ENCODE assay signal across 8 cellular contexts in genomic region chr16:57815987-57816745, GRCh38. TPM values are rescaled to one million over a fixed set of nuclear protein-coding genes. Genes with fewer than 3 reads are reported as not detected.
DNase-seq lines count a peak whose midpoint lies in the region; ATAC-seq, FAIRE-seq and TF ChIP-seq lines count a peak whose summit lies in the region.

No MANE protein-coding gene starts in this region.

- peak overlapping the region; percentile 91 for H3K27ac ChIP-seq in parathyroid adenoma

- H3K4me3 ChIP-seq in parathyroid adenoma (ENCODE audit: low read depth, low read length) = peak overlapping the region; percentile 11

- H3K27me3 Mint-ChIP-seq in glutamatergic neuron (ENCODE audit: unreplicated experiment) = peaks cover 11% of the 10 kb centered on the region

- no peak for TF ChIP-seq POLR2A in H54 (IDR thresholded peaks at IDR 0.05; ENCODE audit: low read depth, low read length)
- no peak for TF ChIP-seq POLR2A in GM12892 (IDR thresholded peaks at IDR 0.05; ENCODE audit: low read depth, low read length)

- peaks cover 14% of the 10 kb centered on the region for H3K4me1 ChIP-seq in parathyroid adenoma

- peaks cover 12% of the 10 kb centered on the region for H3K4me1 Mint-ChIP-seq in glutamatergic neuron (ENCODE audit: low read depth, unreplicated experiment)

- H3K79me2 ChIP-seq in parathyroid adenoma = no peaks in the 10 kb centered on the region

- H2AFZ ChIP-seq in parathyroid adenoma = peak overlapping the region; percentile 99

- ATAC-seq in GM19351 (IDR thresholded peaks at IDR 0.05; ENCODE audit: unreplicated experiment) = no peak

- TF ChIP-seq CTCF in glutamatergic neuron (IDR thresholded peaks at IDR 0.05; ENCODE audit: partially characterized antibody, unreplicated experiment) = no peak
- no peak for TF ChIP-seq CTCF in parathyroid adenoma (IDR thresholded peaks at IDR 0.05)

- peak; percentile 82 for FAIRE-seq in H54 (lab: Jason Lieb, UNC)
- FAIRE-seq in GM12892 (lab: Jason Lieb, UNC) = no peak

- peak overlapping the region; percentile 55 for H3K27ac Mint-ChIP-seq in glutamatergic neuron (ENCODE audit: unreplicated experiment)

- no peak overlapping the region for H3K9ac ChIP-seq in parathyroid adenoma

- H3K9me3 ChIP-seq in parathyroid adenoma (ENCODE audit: control insufficient read depth, low read length) = no peaks in the 10 kb centered on the region

- no peaks in the 10 kb centered on the region for H3K27me3 ChIP-seq in parathyroid adenoma (ENCODE audit: control insufficient read depth, insufficient read depth, low read length)

- H3K4me3 Mint-ChIP-seq in glutamatergic neuron (ENCODE audit: unreplicated experiment) = no peak overlapping the region

- no peaks in the 10 kb centered on the region for H3K36me3 ChIP-seq in parathyroid adenoma (ENCODE audit: control insufficient read depth, insufficient read depth, low read length)

- H3K36me3 Mint-ChIP-seq in glutamatergic neuron (ENCODE audit: unreplicated experiment) = no peaks in the 10 kb centered on the region

- H3K4me2 ChIP-seq in parathyroid adenoma (ENCODE audit: low read length) = peak overlapping the region; percentile 38

- H3K9me3 Mint-ChIP-seq in glutamatergic neuron (ENCODE audit: unreplicated experiment) = peaks cover 9% of the 10 kb centered on the region

- DNase-seq in COR-L47 (lab: John Stamatoyannopoulos, UW) (peak; percentile 62), H54 (ENCODE audit: insufficient read length, low spot score) (peak; percentile 74), NCI-H524 treated with DMSO at 0.1 percent for 48 hours (lab: John Stamatoyannopoulos, UW) (peak; percentile 91), activated gamma-delta T cell treated with Interleukin-2 at 50 U/mL for 16 hours (peak; percentile 49), glutamatergic neuron (peak; percentile 71), GM12892 (ENCODE audit: insufficient read length) (no peak)

RNA-seq across cellular contexts. Expression of gene KIFC3, which starts 13.9 kb away (rescaled TPM):
- total RNA-seq in glutamatergic neuron (ENCODE audit: unreplicated experiment) = 0.76 TPM
- polyA plus RNA-seq in GM12892 (2012; ENCODE audit: missing spikeins) = 0.38 TPM
